8 cellular contexts compared by ENCODE assay signal in the genomic region with DNA sequence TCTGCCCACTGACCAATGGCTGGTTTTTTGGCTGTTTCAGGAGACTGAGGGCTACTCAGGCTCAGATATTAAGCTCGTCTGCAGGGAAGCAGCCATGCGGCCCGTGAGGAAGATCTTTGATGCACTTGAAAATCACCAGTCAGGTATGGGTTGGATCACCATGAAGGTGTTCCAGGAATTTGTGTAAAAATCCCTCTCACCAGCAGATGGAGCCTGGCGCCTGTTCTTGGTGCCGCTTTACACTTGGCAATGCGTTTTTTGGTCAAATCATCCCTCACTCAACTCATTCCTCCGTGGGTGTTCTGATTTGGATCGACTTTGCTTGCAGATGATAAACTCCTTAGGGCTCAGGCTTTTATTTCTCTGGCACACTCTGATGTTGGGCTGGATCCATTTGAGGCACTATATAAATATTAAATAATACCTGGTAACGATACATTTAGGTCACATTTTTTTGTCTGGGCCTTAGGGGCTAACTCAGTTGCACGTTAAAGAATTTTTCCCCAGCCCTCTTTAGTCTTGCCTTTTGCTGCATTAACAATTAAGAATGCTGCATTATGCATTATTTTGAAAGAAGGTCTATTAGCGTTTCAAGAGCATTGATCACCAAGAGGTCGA. TPM values are rescaled to one million over a fixed set of nuclear protein-coding genes. Genes with fewer than 3 reads are reported as not detected.
A peak's percentile ranks its signal among the peaks of the same experiment; 100 is the strongest.
DNase-seq lines count a peak whose midpoint lies in the region; ATAC-seq and TF ChIP-seq lines count a peak whose summit lies in the region.

No MANE protein-coding gene starts in this region.

- H3K27me3 ChIP-seq in kidney epithelial cell (ENCODE audit: control insufficient read depth, insufficient read depth, low read length): no peaks in the 10 kb centered on the region

- ATAC-seq in activated B cell treated with CpG ODN at 0.5 μM for 24 hours (ENCODE audit: low read depth): peak; percentile 42
- no peak for ATAC-seq in GM21390 (IDR thresholded peaks at IDR 0.05; ENCODE audit: unreplicated experiment)

- no peaks in the 10 kb centered on the region for H3K4me1 Mint-ChIP-seq in activated B cell treated with CpG ODN at 0.5 μM for 24 hours

- peaks cover 13% of the 10 kb centered on the region for H3K36me3 Mint-ChIP-seq in activated B cell treated with CpG ODN at 0.5 μM for 24 hours (ENCODE audit: low read depth)

- TF ChIP-seq CTCF in activated B cell treated with CpG ODN at 0.5 μM for 24 hours (IDR thresholded peaks at IDR 0.05) (peak; percentile 85), cardiac fibroblast (IDR thresholded peaks at IDR 0.05; ENCODE audit: low read depth, low read length) (peak; percentile 79), kidney epithelial cell (IDR thresholded peaks at IDR 0.05; ENCODE audit: insufficient read depth, low read length, poor library complexity, severe bottlenecking) (peak; percentile 81)

- no peak overlapping the region for H3K27ac Mint-ChIP-seq in activated B cell treated with CpG ODN at 0.5 μM for 24 hours

- H3K4me3 ChIP-seq in cardiac fibroblast (replicated peaks in 1 of 2; ENCODE audit: low read depth in 2 of 2, low read length in 2 of 2) (no peak overlapping the region), kidney epithelial cell (ENCODE audit: low read depth, low read length) (no peak overlapping the region)

- CTCF ChIA-PET in activated B cell treated with CpG ODN at 0.5 μM for 24 hours (lab: Charles Lee): interaction anchor here (1.0 to 2.2 kb wide), 7 partner anchors 12 to 649 kb away, joined by 3 to 31 read pairs (median 3); no protein-coding TSS in a partner anchor

- H3K27me3 Mint-ChIP-seq in activated B cell treated with CpG ODN at 0.5 μM for 24 hours: no peaks in the 10 kb centered on the region

- H3K36me3 ChIP-seq in kidney epithelial cell (ENCODE audit: control insufficient read depth, insufficient read depth, low read length): no peaks in the 10 kb centered on the region

- peak; percentile 10 to 48 for DNase-seq in NCI-H524 (lab: John Stamatoyannopoulos, UW)
- DNase-seq in NCI-H524 treated with DMSO at 0.1 percent for 48 hours (lab: John Stamatoyannopoulos, UW): no peak
- peak; percentile 57 for DNase-seq in NCI-H146 (lab: John Stamatoyannopoulos, UW)
- peak; percentile 24 for DNase-seq in activated B cell treated with CpG ODN at 0.5 μM for 24 hours
- peak; percentile 63 to 68 for DNase-seq in cardiac fibroblast (ENCODE audit: low read depth in 2 of 2)
- peak; percentile 12 for DNase-seq in kidney epithelial cell (ENCODE audit: low read depth)
- peak; percentile 50 for DNase-seq in stimulated activated CD4-positive, alpha-beta T cell treated with anti-CD3 and anti-CD28 coated beads, Interleukin-4, amount 100 ng/mL, for 1 hour

- POLR2A ChIA-PET in activated B cell treated with CpG ODN at 0.5 μM for 24 hours (lab: Charles Lee): no interaction called here

- H3K9me3 Mint-ChIP-seq in activated B cell treated with CpG ODN at 0.5 μM for 24 hours: no peaks in the 10 kb centered on the region

- no peak overlapping the region for H3K4me3 Mint-ChIP-seq in activated B cell treated with CpG ODN at 0.5 μM for 24 hours

- intact Hi-C loops in activated B cell treated with CpG ODN at 0.5 μM for 24 hours (cut with micrococcal nuclease): loop anchor here (1.0 kb wide), 4 partner anchors 105 to 656 kb away; no protein-coding TSS in a partner anchor

RNA-seq across cellular contexts. Expression of a gene that starts 50.0 kb away (rescaled TPM):
- total RNA-seq in activated B cell treated with CpG ODN at 0.5 μM for 24 hours (36.6 and 38.8 TPM in 2 replicates), kidney epithelial cell (15.5 and 21.4 TPM in 2 replicates)
